Comparison of ENCODE assay signal across 24 cellular contexts in the genomic region with DNA sequence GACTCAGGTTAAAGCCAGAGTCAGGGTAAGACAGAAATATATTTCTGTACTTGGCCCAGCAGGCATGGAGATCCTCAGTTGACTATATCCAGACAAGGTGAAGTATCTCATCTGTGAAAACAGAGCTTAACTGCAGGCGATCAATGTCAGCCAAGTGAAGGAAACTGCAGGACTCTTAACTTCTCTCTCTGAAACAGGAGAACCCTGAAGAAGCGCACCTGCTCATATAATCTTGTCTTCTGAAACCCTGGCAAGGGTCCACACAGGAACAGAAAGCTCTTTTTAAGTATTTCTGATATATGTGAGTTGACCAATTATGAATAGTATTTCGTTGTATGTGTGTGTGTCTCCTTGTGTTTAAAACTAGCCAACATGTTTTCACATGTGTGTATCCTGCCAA.
DNase-seq lines count a peak whose midpoint lies in the region; ATAC-seq and TF ChIP-seq lines count a peak whose summit lies in the region.
"Had no signal": no experiment of that assay in that cellular context is flagged by ENCODE, and none has a peak within 500 bp of the region (broad histone marks: within the 10 kb centered on the region; RNA-seq: fewer than 3 reads in every experiment).

No MANE protein-coding gene starts in this region.

- no peak overlapping the region for H2AK5ac ChIP-seq in mesenchymal stem cell (ENCODE audit: low read length, severe bottlenecking)

- H3K79me2 ChIP-seq in Karpas-422 (ENCODE audit: low read length) (no peaks in the 10 kb centered on the region), MM.1S (ENCODE audit: low read length) (no peaks in the 10 kb centered on the region), OCI-LY3 (ENCODE audit: low read length) (no peaks in the 10 kb centered on the region)

- no peaks in the 10 kb centered on the region for H3K79me1 ChIP-seq in mesenchymal stem cell (replicated peaks; ENCODE audit: low read length, poor library complexity, severe bottlenecking)

- no peaks in the 10 kb centered on the region for H3F3A ChIP-seq in MM.1S (ENCODE audit: insufficient read depth, low read length)

- no peak overlapping the region for H3K4me3 ChIP-seq in Karpas-422 (ENCODE audit: low read length)
- H3K4me3 ChIP-seq in MM.1S (ENCODE audit: low read length), result no peak overlapping the region
- H3K4me3 ChIP-seq in OCI-LY3 (ENCODE audit: low read length), result no peak overlapping the region
- H3K4me3 ChIP-seq in mesenchymal stem cell (ENCODE audit: insufficient read depth in 1 of 2, low read depth in 1 of 2, low read length in 2 of 2), result no peak overlapping the region
- no peak overlapping the region for H3K4me3 ChIP-seq in HAP-1
- H3K4me3 ChIP-seq: BLaER1, GM12878 had no signal

- H3K23ac ChIP-seq in mesenchymal stem cell (ENCODE audit: low read length in 2 of 2), result no peak overlapping the region

- no peak overlapping the region for H3K27ac ChIP-seq in Karpas-422 (ENCODE audit: low read length)
- no peak overlapping the region for H3K27ac ChIP-seq in MM.1S (ENCODE audit: low read length)
- no peak overlapping the region for H3K27ac ChIP-seq in OCI-LY3 (ENCODE audit: low read length)
- no peak overlapping the region for H3K27ac ChIP-seq in mesenchymal stem cell (ENCODE audit: low read length, poor library complexity, severe bottlenecking)
- H3K27ac ChIP-seq: BLaER1 had no signal

- H3K4me1 ChIP-seq in Karpas-422 (ENCODE audit: low read length) (no peaks in the 10 kb centered on the region), MM.1S (ENCODE audit: low read length) (no peaks in the 10 kb centered on the region), OCI-LY3 (ENCODE audit: low read length) (peaks cover 8% of the 10 kb centered on the region), mesenchymal stem cell (ENCODE audit: control insufficient read depth, insufficient read depth, low read depth, low read length) (no peaks in the 10 kb centered on the region), HAP-1 (no peaks in the 10 kb centered on the region)
- H3K4me1 ChIP-seq: BE2C, BLaER1 had no signal

- no peak overlapping the region for H4K91ac ChIP-seq in mesenchymal stem cell (ENCODE audit: low read length)

- no peak overlapping the region for H3K14ac ChIP-seq in mesenchymal stem cell (ENCODE audit: low read length in 2 of 2)

- in situ Hi-C loops in HAP-1 (cut with MboI; ENCODE audit: low sequenced_read_pairs), result no loop called here

- H3K9me3 ChIP-seq in Karpas-422 (ENCODE audit: low read length) (no peaks in the 10 kb centered on the region; the same call in 1 of the 2 replicates), MM.1S (replicated peaks; ENCODE audit: insufficient read depth, low read length) (no peaks in the 10 kb centered on the region), OCI-LY3 (ENCODE audit: insufficient read depth, low read length) (no peaks in the 10 kb centered on the region), mesenchymal stem cell (ENCODE audit: control insufficient read depth, low read length) (peaks cover 3% of the 10 kb centered on the region), HAP-1 (no peaks in the 10 kb centered on the region)
- H3K9me3 ChIP-seq: BE2C had no signal

- DNase-seq in Karpas-422, result no peak
- DNase-seq in MM.1S, result peak; percentile 9
- DNase-seq in mesenchymal stem cell, result no peak
- no peak for DNase-seq in cerebellar cortex (ENCODE audit: low spot score)
- DNase-seq in HAP-1 (ENCODE audit: low spot score in 2 of 2), result no peak
- DNase-seq: 8988T; ACHN; BE2C; C1 segment of cervical spinal cord; CD4-positive, alpha-beta memory T cell; CD4-positive, CD25-positive, alpha-beta regulatory T cell; CD8-positive, alpha-beta memory T cell; COR-L47; DMS 273 treated with DMSO at 0.1 percent for 48 hours; DMS153; DMS53; DMS79; DND-41; EL; GDM1 had no signal

- peak overlapping the region; percentile 35 for H2BK5ac ChIP-seq in mesenchymal stem cell (ENCODE audit: low read depth, low read length, poor library complexity, severe bottlenecking)

- H2BK15ac ChIP-seq in mesenchymal stem cell (ENCODE audit: low read depth, poor library complexity, severe bottlenecking), result no peak overlapping the region

- H4K20me1 ChIP-seq in Karpas-422 (ENCODE audit: insufficient read depth, low read depth, low read length) (no peaks in the 10 kb centered on the region), MM.1S (ENCODE audit: insufficient read depth, low read length) (no peaks in the 10 kb centered on the region), OCI-LY3 (ENCODE audit: insufficient read depth, low read length) (no peaks in the 10 kb centered on the region)
- H4K20me1 ChIP-seq: BLaER1 had no signal

- no peak overlapping the region for H3K4me2 ChIP-seq in Karpas-422 (ENCODE audit: low read depth, low read length, poor library complexity, severe bottlenecking)
- no peak overlapping the region for H3K4me2 ChIP-seq in MM.1S (ENCODE audit: low read depth, low read length)
- H3K4me2 ChIP-seq in OCI-LY3 (ENCODE audit: low read length), result peak overlapping the region; percentile 5; the same call in 1 of the 2 replicates
- no peak overlapping the region for H3K4me2 ChIP-seq in mesenchymal stem cell (ENCODE audit: low read length, poor library complexity, severe bottlenecking)
- H3K4me2 ChIP-seq: BLaER1 had no signal

- H3K9ac ChIP-seq in Karpas-422 (ENCODE audit: low read length), result no peak overlapping the region
- H3K9ac ChIP-seq in MM.1S (ENCODE audit: low read length), result no peak overlapping the region
- no peak overlapping the region for H3K9ac ChIP-seq in OCI-LY3 (ENCODE audit: low read length)
- no peak overlapping the region for H3K9ac ChIP-seq in mesenchymal stem cell (ENCODE audit: low read length)
- H3K9ac ChIP-seq: BLaER1 had no signal

- TF ChIP-seq CTCF in MM.1S (IDR thresholded peaks at IDR 0.05; ENCODE audit: low read length) (no peak), OCI-LY3 (IDR thresholded peaks at IDR 0.05; ENCODE audit: low read depth, low read length) (no peak)

- ATAC-seq in GM18505 (IDR thresholded peaks at IDR 0.05; ENCODE audit: unreplicated experiment), result no peak
- ATAC-seq: GM12878 had no signal

- 88% methylated on average over 2 of the region's 3 CpGs for WGBS in mesenchymal stem cell

- H2BK12ac ChIP-seq in mesenchymal stem cell (ENCODE audit: low read length in 2 of 2), result no peak overlapping the region

- H3K27me3 ChIP-seq in Karpas-422 (ENCODE audit: low read length) (no peaks in the 10 kb centered on the region), MM.1S (replicated peaks; ENCODE audit: insufficient read depth, low read length) (no peaks in the 10 kb centered on the region), OCI-LY3 (ENCODE audit: low read depth, low read length) (no peaks in the 10 kb centered on the region), mesenchymal stem cell (ENCODE audit: control insufficient read depth in 1 of 2, insufficient read depth in 1 of 2, low read length in 2 of 2) (no peaks in the 10 kb centered on the region), HAP-1 (ENCODE audit: low read depth) (no peaks in the 10 kb centered on the region)
- H3K27me3 ChIP-seq: BE2C, BLaER1 had no signal

- H3K4ac ChIP-seq in mesenchymal stem cell (ENCODE audit: low read depth in 1 of 2, low read length in 2 of 2), result no peak overlapping the region

- H3K36me3 ChIP-seq in Karpas-422 (ENCODE audit: insufficient read depth, low read length), result no peaks in the 10 kb centered on the region
- no peaks in the 10 kb centered on the region for H3K36me3 ChIP-seq in MM.1S (replicated peaks; ENCODE audit: insufficient read depth, low read length)
- H3K36me3 ChIP-seq in OCI-LY3 (replicated peaks; ENCODE audit: low read depth, low read length), result no peaks in the 10 kb centered on the region
- no peaks in the 10 kb centered on the region for H3K36me3 ChIP-seq in mesenchymal stem cell (ENCODE audit: control insufficient read depth in 1 of 2, insufficient read depth in 2 of 2, low read depth in 1 of 2, low read length in 2 of 2)
- H3K36me3 ChIP-seq in HAP-1 (replicated peaks), result no peaks in the 10 kb centered on the region
- H3K36me3 ChIP-seq: BE2C, BLaER1 had no signal

- H2BK120ac ChIP-seq in mesenchymal stem cell (ENCODE audit: low read depth, low read length), result no peak overlapping the region

- no peaks in the 10 kb centered on the region for H3K9me2 ChIP-seq in Karpas-422 (replicated peaks; ENCODE audit: insufficient read depth, low read length)
- no peaks in the 10 kb centered on the region for H3K9me2 ChIP-seq in MM.1S (replicated peaks; ENCODE audit: insufficient read depth, low read length)

- H3K18ac ChIP-seq in mesenchymal stem cell (ENCODE audit: low read depth in 1 of 2, low read length in 2 of 2), result no peak overlapping the region

- H2AFZ ChIP-seq in Karpas-422 (ENCODE audit: low read length) (peak overlapping the region; percentile 75), MM.1S (ENCODE audit: low read length) (no peak overlapping the region), OCI-LY3 (ENCODE audit: low read depth, low read length) (no peak overlapping the region), mesenchymal stem cell (ENCODE audit: low read depth, low read length) (no peak overlapping the region)

- H4K8ac ChIP-seq in mesenchymal stem cell (ENCODE audit: low read length), result no peak overlapping the region

- no peak for TF ChIP-seq POLR2A in GM18505 (IDR thresholded peaks at IDR 0.05; ENCODE audit: borderline replicate concordance, extremely low read depth, insufficient read depth, insufficient read length)
